25 cellular contexts compared by ENCODE assay signal in genomic region chr13:101939370-101939769, GRCh38.
"Had no signal": no experiment of that assay in that cellular context is flagged by ENCODE, and none has a peak within 500 bp of the region (broad histone marks: within the 10 kb centered on the region; RNA-seq: fewer than 3 reads in every experiment).

No MANE protein-coding gene starts in this region.

- H3K27me3 Mint-ChIP-seq: dendritic cell treated with granulocyte-macrophage colony-stimulating factor and Interleukin-4, amounts not matched to agents 40 ng/mL and 50 ng/mL, for 4 days had no signal

- H3K36me3 ChIP-seq: colonic mucosa, esophagus muscularis mucosa, esophagus squamous epithelium, gastrocnemius medialis, gastroesophageal sphincter, heart left ventricle, heart right ventricle had no signal

- H3K27ac ChIP-seq: colonic mucosa, coronary artery, dorsolateral prefrontal cortex, epithelial cell of prostate, esophagus muscularis mucosa, esophagus squamous epithelium, foreskin keratinocyte, gastrocnemius medialis, gastroesophageal sphincter, heart left ventricle, heart right ventricle had no signal

- H3K4me1 ChIP-seq: colonic mucosa, foreskin keratinocyte, gastrocnemius medialis, gastroesophageal sphincter had no signal

- DNase-seq: colonic mucosa; cortex of kidney; dermis blood vessel endothelial cell; dorsolateral prefrontal cortex; effector CD4-positive, alpha-beta T cell; effector CD8-positive, alpha-beta T cell; effector memory CD4-positive, alpha-beta T cell; effector memory CD8-positive, alpha-beta T cell; endodermal cell; erythroblast; esophagus squamous epithelium; foreskin fibroblast; foreskin keratinocyte; foreskin melanocyte; gastrocnemius medialis; glutamatergic neuron; head of caudate nucleus; heart left ventricle; heart right ventricle had no signal

- ATAC-seq: effector memory CD8-positive, alpha-beta T cell; esophagus mucosa; foreskin keratinocyte; gastrocnemius medialis; gastroesophageal sphincter; heart left ventricle; heart right ventricle had no signal

- H3K4me3 ChIP-seq: colonic mucosa, coronary artery, dorsolateral prefrontal cortex, esophagus muscularis mucosa, esophagus squamous epithelium, gastrocnemius medialis, gastroesophageal sphincter, heart left ventricle, heart right ventricle had no signal

- H3K27ac Mint-ChIP-seq: dendritic cell treated with granulocyte-macrophage colony-stimulating factor and Interleukin-4, amounts not matched to agents 40 ng/mL and 50 ng/mL, for 4 days; effector memory CD8-positive, alpha-beta T cell; endodermal cell had no signal

- H3K4me3 Mint-ChIP-seq: dendritic cell treated with granulocyte-macrophage colony-stimulating factor and Interleukin-4, amounts not matched to agents 40 ng/mL and 50 ng/mL, for 4 days; effector memory CD8-positive, alpha-beta T cell; endodermal cell had no signal

- H3K9me3 ChIP-seq: colonic mucosa, esophagus muscularis mucosa, esophagus squamous epithelium, gastrocnemius medialis, gastroesophageal sphincter, heart left ventricle, heart right ventricle had no signal

- H3K27me3 ChIP-seq: colonic mucosa, dorsolateral prefrontal cortex, esophagus muscularis mucosa, esophagus squamous epithelium, foreskin keratinocyte, gastrocnemius medialis, gastroesophageal sphincter, heart left ventricle, heart right ventricle had no signal

- H3K9me3 Mint-ChIP-seq: dendritic cell treated with granulocyte-macrophage colony-stimulating factor and Interleukin-4, amounts not matched to agents 40 ng/mL and 50 ng/mL, for 4 days; effector memory CD8-positive, alpha-beta T cell; endodermal cell had no signal
